15 cellular contexts compared by ENCODE assay signal in genomic region chr3:52025453-52025852, GRCh38. TPM values are rescaled to one million over a fixed set of nuclear protein-coding genes. Genes with fewer than 3 reads are reported as not detected.
DNase-seq lines count a peak whose midpoint lies in the region; FAIRE-seq and TF ChIP-seq lines count a peak whose summit lies in the region.
"Had no signal": no experiment of that assay in that cellular context is flagged by ENCODE, and none has a peak within 500 bp of the region (broad histone marks: within the 10 kb centered on the region; RNA-seq: fewer than 3 reads in every experiment).

No MANE protein-coding gene starts in this region.

- H3K79me1 ChIP-seq in H1 (ENCODE audit: low read depth, low read length) = no peaks in the 10 kb centered on the region

- FAIRE-seq in H1 (lab: Jason Lieb, UNC) = no peak
- FAIRE-seq: endothelial cell of umbilical vein had no signal

- POLR2A ChIA-PET in H1 (lab: Charles Lee; ENCODE audit: partially characterized antibody) = interaction anchor here (1.5 kb wide), 1 partner anchor 11 kb away, joined by 3 read pairs; no protein-coding TSS in a partner anchor

- no peaks in the 10 kb centered on the region for H3K27me3 ChIP-seq in H1 (replicated peaks in 1 of 4; ENCODE audit: control insufficient read depth in 3 of 4, extremely low read depth in 1 of 4, insufficient read depth in 3 of 4, low read length in 3 of 4)
- no peaks in the 10 kb centered on the region for H3K27me3 ChIP-seq in skeletal muscle tissue (ENCODE audit: control insufficient read depth in 3 of 3, insufficient read depth in 3 of 3, low read length in 3 of 3)
- H3K27me3 ChIP-seq: left lung had no signal

- H4K5ac ChIP-seq in H1 (ENCODE audit: insufficient read length, low read depth, low read length) = no peak overlapping the region

- 84% methylated on average over 7 of the region's 7 CpGs; no CpG with 5 or more reads in 1 of the 2 experiments for WGBS in H1 (ENCODE audit: extremely low coverage in 1 of 2, insufficient coverage in 1 of 2, insufficient read length in 1 of 2, insufficient replicate concordance in 2 of 2, low coverage in 1 of 2, low lambda C conversion rate in 2 of 2, missing lambda C conversion rate in 1 of 2), 2 experiments

- no peak overlapping the region for H3K23ac ChIP-seq in H1 (ENCODE audit: insufficient read length)

- H3K4me3 ChIP-seq in H1 (ENCODE audit: extremely low read depth in 1 of 4, insufficient read depth in 2 of 4, low read depth in 3 of 4, low read length in 4 of 4) (no peak overlapping the region), skeletal muscle tissue (ENCODE audit: low read length in 3 of 3) (peak overlapping the region; percentile 24 to 65 (median 56))
- H3K4me3 ChIP-seq: left lung had no signal

- H3K4me2 ChIP-seq in H1 (ENCODE audit: insufficient read depth in 1 of 2, low read depth in 2 of 2, low read length in 2 of 2) = no peak overlapping the region

- H2BK5ac ChIP-seq in H1 (ENCODE audit: low read depth, low read length) = no peak overlapping the region

- no peak overlapping the region for H3K9ac ChIP-seq in H1 (replicated peaks in 1 of 4; ENCODE audit: extremely low read depth in 1 of 4, low read depth in 3 of 4, low read length in 3 of 4)
- peak overlapping the region; percentile 0 to 89 (median 70) for H3K9ac ChIP-seq in skeletal muscle tissue (ENCODE audit: low read depth in 1 of 3, low read length in 3 of 3)
- H3K9ac ChIP-seq: parathyroid adenoma had no signal

- TF ChIP-seq POLR2A in H1 (IDR thresholded peaks at IDR 0.05; ENCODE audit: control extremely low read depth in 1 of 2, low read depth in 2 of 2, low read length in 2 of 2) (no peak), erythroblast (IDR thresholded peaks at IDR 0.05; ENCODE audit: low read length) (no peak)

- no peak overlapping the region for H3K27ac ChIP-seq in H1 (ENCODE audit: low read depth, low read length)
- H3K27ac ChIP-seq in skeletal muscle tissue (ENCODE audit: low read depth, low read length) = peak overlapping the region; percentile 95
- H3K27ac ChIP-seq: left lung, parathyroid adenoma had no signal

- no peaks in the 10 kb centered on the region for H4K20me1 ChIP-seq in H1 (replicated peaks in 1 of 2; ENCODE audit: control insufficient read depth in 1 of 2, insufficient read depth in 2 of 2, low read length in 2 of 2)

- no peak overlapping the region for H3K14ac ChIP-seq in H1 (ENCODE audit: insufficient read length)

- no peak for TF ChIP-seq RAD21 in H1 (IDR thresholded peaks at IDR 0.05 in 1 of 2, conservative IDR thresholded peaks at IDR 0.05 in 1 of 2; ENCODE audit: low read depth in 2 of 2, low read length in 2 of 2)

- no peak overlapping the region for H2AK5ac ChIP-seq in H1 (ENCODE audit: low read depth, low read length)

- H2AFZ ChIP-seq in H1 (ENCODE audit: low read length) = no peak overlapping the region
- H2AFZ ChIP-seq: parathyroid adenoma had no signal

- no peaks in the 10 kb centered on the region for H3K79me2 ChIP-seq in H1 (ENCODE audit: control insufficient read depth in 1 of 2, insufficient read depth in 2 of 2, low read length in 2 of 2)
- H3K79me2 ChIP-seq: parathyroid adenoma had no signal

- DNase-seq in NCI-H69 (lab: John Stamatoyannopoulos, UW) (peak; percentile 48), H1 (ENCODE audit: low read depth in 1 of 2, low spot score in 2 of 2) (no peak), NCI-H1105 (lab: John Stamatoyannopoulos, UW) (no peak), erythroblast (lab: John Stamatoyannopoulos, UW) (no peak)
- no peak for DNase-seq in activated CD4-positive, CD25-positive, alpha-beta regulatory T cell (lab: John Stamatoyannopoulos, UW)
- DNase-seq: activated effector memory CD4-positive, alpha-beta T cell treated with Interleukin-2 at 50 U/mL for 16 hours; amniotic stem cell; foreskin melanocyte; GOT3; left lung; NCI-H1092; NK-92 treated with Interleukin-12 subunit alpha and Interleukin-12 subunit beta, amount 100 ng/mL, for 24 hours had no signal

- H3K4ac ChIP-seq in H1 (replicated peaks; ENCODE audit: insufficient read length, low read depth, low read length) = no peak overlapping the region

- no peak overlapping the region for H4K91ac ChIP-seq in H1 (replicated peaks; ENCODE audit: insufficient read length, low read length)

- no peak for TF ChIP-seq CTCF in H1 (IDR thresholded peaks at IDR 0.05; ENCODE audit: control extremely low read depth in 1 of 3, insufficient read depth in 1 of 3, low read depth in 1 of 3, low read length in 3 of 3)

- H3K36me3 ChIP-seq in H1 (ENCODE audit: control insufficient read depth in 2 of 4, insufficient read depth in 4 of 4, low read length in 3 of 4) = no peaks in the 10 kb centered on the region
- H3K36me3 ChIP-seq in skeletal muscle tissue (ENCODE audit: control insufficient read depth in 3 of 3, insufficient read depth in 3 of 3, low read length in 3 of 3) = no peaks in the 10 kb centered on the region
- H3K36me3 ChIP-seq: left lung had no signal

- CTCF ChIA-PET in H1 (lab: Charles Lee; ENCODE audit: partially characterized antibody) = interaction anchor here (1.0 to 9.4 kb wide), 5 partner anchors 11 to 27 kb away, joined by 3 to 124 read pairs (median 7); no protein-coding TSS in a partner anchor

- TF ChIP-seq EP300 in H1 (IDR thresholded peaks at IDR 0.05; ENCODE audit: borderline replicate concordance in 1 of 2, low read depth in 2 of 2, low read length in 2 of 2) = no peak

- no peak overlapping the region for H2BK12ac ChIP-seq in H1 (ENCODE audit: low read depth, low read length)

- H3K9me3 ChIP-seq in H1 (ENCODE audit: insufficient read depth in 2 of 2, low read depth in 1 of 2, low read length in 1 of 2) (no peaks in the 10 kb centered on the region), skeletal muscle tissue (ENCODE audit: control insufficient read depth in 3 of 3, low read length in 3 of 3) (no peaks in the 10 kb centered on the region)
- H3K9me3 ChIP-seq: left lung had no signal

- H4K8ac ChIP-seq in H1 (ENCODE audit: extremely low read depth, insufficient read depth, low read length) = peak overlapping the region; percentile 18; the same call in 1 of the 2 replicates

- no peak overlapping the region for H3K18ac ChIP-seq in H1 (ENCODE audit: extremely low read depth, low read length)

- no peak overlapping the region for H3K56ac ChIP-seq in H1 (replicated peaks; ENCODE audit: insufficient read length, low read depth, low read length)

- H2BK20ac ChIP-seq in H1 (ENCODE audit: low read length) = 0 out of 2 replicates have a peak overlapping the region, but pooled peaks have one; percentile 48

- H2BK120ac ChIP-seq in H1 (replicated peaks; ENCODE audit: low read depth, low read length) = no peak overlapping the region

- peaks cover 1% of the 10 kb centered on the region; the same call in 1 of the 2 replicates for H3K23me2 ChIP-seq in H1 (ENCODE audit: low read depth, low read length)

- no peak overlapping the region for H2BK15ac ChIP-seq in H1 (ENCODE audit: low read length)

- H3K4me1 ChIP-seq in H1 (replicated peaks in 1 of 4; ENCODE audit: control insufficient read depth in 3 of 4, insufficient read depth in 4 of 4, low read length in 3 of 4) = peaks cover 0 to 5% (median 2%) of the 10 kb centered on the region in 4 experiments; a peak in 3 of 7 replicates
- peaks cover 80 to 88% (median 85%) of the 10 kb centered on the region in 3 donors for H3K4me1 ChIP-seq in skeletal muscle tissue (ENCODE audit: control insufficient read depth in 3 of 3, insufficient read depth in 3 of 3, low read length in 3 of 3)
- H3K4me1 ChIP-seq: parathyroid adenoma had no signal

RNA-seq across cellular contexts. Expression of gene RPL29, which starts 29.8 kb away (rescaled TPM):
- 1,467 and 1,476 TPM in 2 replicates for total RNA-seq in H1 (2021; fragmentation: NEBNext Ultra II Directional; extraction: Animal tissue kit (Norgen Biotek cat#: 25700))
- 2,660 and 3,062 TPM in 2 replicates for polyA plus RNA-seq in H1 (2011; rRNA removed)
- 3,021 TPM for polyA plus RNA-seq in H1 (2011; cell fraction: cytosol; rRNA removed)
- polyA plus RNA-seq in H1 (2011; cell fraction: nucleus; rRNA removed) = 1,988 TPM
- 2,347 to 2,838 TPM (median 2,522 TPM) in 4 replicates for polyA plus RNA-seq in H1 (2012, experiment 1 of 2)
- polyA plus RNA-seq in H1 (2012, experiment 2 of 2) = 3,643 TPM
- polyA plus RNA-seq in H1 (2013, experiment 1 of 2) = 2,053 TPM
- polyA plus RNA-seq in H1 (2013, experiment 2 of 2) = 1,963 TPM
- 1,098 and 1,191 TPM in 2 replicates for polyA minus RNA-seq in H1 (2011; rRNA and poly(A)+ RNA removed)
- 1,141 TPM for polyA minus RNA-seq in H1 (2011; cell fraction: cytosol; rRNA and poly(A)+ RNA removed)
- polyA minus RNA-seq in H1 (2011; cell fraction: nucleus; rRNA and poly(A)+ RNA removed) = 716 TPM
- 1,532 TPM for total RNA-seq in skeletal muscle tissue

RNA-seq across cellular contexts. Expression of gene DUSP7, which starts 30.9 kb away (rescaled TPM):
- 19.4 and 20.5 TPM in 2 replicates for total RNA-seq in H1 (2021; fragmentation: NEBNext Ultra II Directional; extraction: Animal tissue kit (Norgen Biotek cat#: 25700))
- polyA plus RNA-seq in H1 (2011; rRNA removed) = 24.9 and 32.1 TPM in 2 replicates
- polyA plus RNA-seq in H1 (2011; cell fraction: cytosol; rRNA removed) = 17.8 TPM
- 17.4 TPM for polyA plus RNA-seq in H1 (2011; cell fraction: nucleus; rRNA removed)
- polyA plus RNA-seq in H1 (2012, experiment 1 of 2) = 9.6 to 11.4 TPM (median 11.0 TPM) in 4 replicates
- 11.4 TPM for polyA plus RNA-seq in H1 (2012, experiment 2 of 2)
- polyA plus RNA-seq in H1 (2013, experiment 1 of 2) = 10.2 TPM
- polyA plus RNA-seq in H1 (2013, experiment 2 of 2) = 11.0 TPM
- polyA minus RNA-seq in H1 (2011; rRNA and poly(A)+ RNA removed) = 19.6 and 30.2 TPM in 2 replicates
- polyA minus RNA-seq in H1 (2011; cell fraction: cytosol; rRNA and poly(A)+ RNA removed) = 18.8 TPM
- polyA minus RNA-seq in H1 (2011; cell fraction: nucleus; rRNA and poly(A)+ RNA removed) = 18.1 TPM
- 5.2 TPM for total RNA-seq in skeletal muscle tissue

RNA-seq across cellular contexts. Expression of gene ACY1, which starts 42.1 kb away (rescaled TPM):
- total RNA-seq in H1 (2021; fragmentation: NEBNext Ultra II Directional; extraction: Animal tissue kit (Norgen Biotek cat#: 25700)) = 45.5 and 48.3 TPM in 2 replicates
- polyA plus RNA-seq in H1 (2011; rRNA removed) = 113 and 189 TPM in 2 replicates
- 84.0 TPM for polyA plus RNA-seq in H1 (2011; cell fraction: cytosol; rRNA removed)
- 135 TPM for polyA plus RNA-seq in H1 (2011; cell fraction: nucleus; rRNA removed)
- polyA plus RNA-seq in H1 (2012, experiment 1 of 2) = 34.5 to 75.6 TPM (median 65.5 TPM) in 4 replicates
- polyA plus RNA-seq in H1 (2012, experiment 2 of 2) = 75.0 TPM
- 33.1 TPM for polyA plus RNA-seq in H1 (2013, experiment 1 of 2)
- 31.7 TPM for polyA plus RNA-seq in H1 (2013, experiment 2 of 2)
- polyA minus RNA-seq in H1 (2011; rRNA and poly(A)+ RNA removed) = 58.7 and 82.2 TPM in 2 replicates
- polyA minus RNA-seq in H1 (2011; cell fraction: cytosol; rRNA and poly(A)+ RNA removed) = 40.8 TPM
- 47.3 TPM for polyA minus RNA-seq in H1 (2011; cell fraction: nucleus; rRNA and poly(A)+ RNA removed)
- 14.6 TPM for total RNA-seq in skeletal muscle tissue

RNA-seq across cellular contexts. Expression of gene ABHD14A, which starts 50.6 kb away (rescaled TPM):
- total RNA-seq in H1 (2021; fragmentation: NEBNext Ultra II Directional; extraction: Animal tissue kit (Norgen Biotek cat#: 25700)) = 1.8 and 4.6 TPM in 2 replicates
- 9.8 and 12.4 TPM in 2 replicates for polyA plus RNA-seq in H1 (2011; rRNA removed)
- 8.7 TPM for polyA plus RNA-seq in H1 (2011; cell fraction: cytosol; rRNA removed)
- 6.5 TPM for polyA plus RNA-seq in H1 (2011; cell fraction: nucleus; rRNA removed)
- polyA plus RNA-seq in H1 (2012, experiment 1 of 2) = 2.7 to 5.2 TPM (median 4.4 TPM) in 4 replicates
- 6.5 TPM for polyA plus RNA-seq in H1 (2012, experiment 2 of 2)
- 5.2 TPM for polyA plus RNA-seq in H1 (2013, experiment 1 of 2)
- polyA plus RNA-seq in H1 (2013, experiment 2 of 2) = 5.6 TPM
- 1.7 and 1.9 TPM in 2 replicates for polyA minus RNA-seq in H1 (2011; rRNA and poly(A)+ RNA removed)
- not detected for polyA minus RNA-seq in H1 (2011; cell fraction: cytosol; rRNA and poly(A)+ RNA removed)
- polyA minus RNA-seq in H1 (2011; cell fraction: nucleus; rRNA and poly(A)+ RNA removed) = 1.6 TPM
- total RNA-seq in skeletal muscle tissue = 8.9 TPM

RNA-seq across cellular contexts. Expression of gene ABHD14B, which starts 51.6 kb away (rescaled TPM):
- 5.8 and 6.1 TPM in 2 replicates for total RNA-seq in H1 (2021; fragmentation: NEBNext Ultra II Directional; extraction: Animal tissue kit (Norgen Biotek cat#: 25700))
- polyA plus RNA-seq in H1 (2011; rRNA removed) = 18.0 and 20.0 TPM in 2 replicates
- polyA plus RNA-seq in H1 (2011; cell fraction: cytosol; rRNA removed) = 19.8 TPM
- polyA plus RNA-seq in H1 (2011; cell fraction: nucleus; rRNA removed) = 29.6 TPM
- polyA plus RNA-seq in H1 (2012, experiment 1 of 2) = 6.0 to 11.2 TPM (median 9.3 TPM) in 4 replicates
- 8.3 TPM for polyA plus RNA-seq in H1 (2012, experiment 2 of 2)
- polyA plus RNA-seq in H1 (2013, experiment 1 of 2) = 4.5 TPM
- 4.5 TPM for polyA plus RNA-seq in H1 (2013, experiment 2 of 2)
- 11.7 and 13.7 TPM in 2 replicates for polyA minus RNA-seq in H1 (2011; rRNA and poly(A)+ RNA removed)
- 9.2 TPM for polyA minus RNA-seq in H1 (2011; cell fraction: cytosol; rRNA and poly(A)+ RNA removed)
- polyA minus RNA-seq in H1 (2011; cell fraction: nucleus; rRNA and poly(A)+ RNA removed) = 12.2 TPM
- 7.8 TPM for total RNA-seq in skeletal muscle tissue

Comparison
In these comparisons a context has a peak if more than half of its experiments do, and no peak if none do; other contexts are left out.
1. H3K4me3 ChIP-seq: peak in skeletal muscle tissue (3 of 3); none in H1 (0 of 4).
2. H3K9ac ChIP-seq: peak in skeletal muscle tissue (3 of 3); none in H1 (0 of 4).